In genomic region chr2:238256594-238257104, GRCh38 we compare ENCODE assay signal across 8 cellular contexts. TPM values are rescaled to one million over a fixed set of nuclear protein-coding genes. Genes with fewer than 3 reads are reported as not detected.
DNase-seq lines count a peak whose midpoint lies in the region; ATAC-seq and TF ChIP-seq lines count a peak whose summit lies in the region.

No MANE protein-coding gene starts in this region.

- H3K9ac ChIP-seq in colonic mucosa (ENCODE audit: low read depth in 2 of 2, low read length in 2 of 2) = no peak overlapping the region

- H3K4me3 ChIP-seq in colonic mucosa = no peak overlapping the region
- no peak overlapping the region for H3K4me3 ChIP-seq in lung

- H3K36me3 ChIP-seq in colonic mucosa (peaks cover 3% of the 10 kb centered on the region), lung (ENCODE audit: control insufficient read depth in 2 of 2, insufficient read depth in 2 of 2, low read length in 2 of 2) (peaks cover 33 to 55% of the 10 kb centered on the region in 2 donors)

- peak; percentile 57 for ATAC-seq in HG03159 (IDR thresholded peaks at IDR 0.05; ENCODE audit: unreplicated experiment)
- ATAC-seq in activated CD4-positive, alpha-beta T cell treated with anti-CD3 and anti-CD28 coated beads for 36 hours = peak; percentile 98
- ATAC-seq in lung (ENCODE audit: insufficient read depth, low FRiP score) = peak; percentile 91

- H3K36me3 Mint-ChIP-seq in activated CD4-positive, alpha-beta T cell treated with anti-CD3 and anti-CD28 coated beads for 36 hours (ENCODE audit: low read depth) = peaks cover 24% of the 10 kb centered on the region

- no peaks in the 10 kb centered on the region for H3K4me1 Mint-ChIP-seq in activated CD4-positive, alpha-beta T cell treated with anti-CD3 and anti-CD28 coated beads for 36 hours

- POLR2A ChIA-PET in activated CD4-positive, alpha-beta T cell treated with anti-CD3 and anti-CD28 coated beads for 36 hours (lab: Charles Lee) = no interaction called here

- H3K27me3 Mint-ChIP-seq in activated CD4-positive, alpha-beta T cell treated with anti-CD3 and anti-CD28 coated beads for 36 hours = no peaks in the 10 kb centered on the region

- H3K9me3 ChIP-seq in colonic mucosa (no peaks in the 10 kb centered on the region), lung (ENCODE audit: control insufficient read depth in 2 of 2, insufficient read depth in 1 of 2, low read length in 1 of 2) (no peaks in the 10 kb centered on the region)

- 64 to 65% methylated on average over 18 of the region's 18 CpGs for WGBS in lung, 2 donors

- CTCF ChIA-PET in activated CD4-positive, alpha-beta T cell treated with anti-CD3 and anti-CD28 coated beads for 36 hours (lab: Charles Lee) = interaction anchor here (0.6 to 2.9 kb wide), 4 partner anchors 8 to 80 kb away, joined by 3 to 15 read pairs (median 3); no protein-coding TSS in a partner anchor

- intact Hi-C loops in activated CD4-positive, alpha-beta T cell treated with anti-CD3 and anti-CD28 coated beads for 36 hours (cut with DNase I, micrococcal nuclease) = loop anchor here in 1 of 2 experiments (1.0 kb wide), 1 partner anchor 206 kb away; no protein-coding TSS in a partner anchor
- intact Hi-C loops in colonic mucosa (cut with DNase I) = loop anchor here (5.0 kb wide), 2 partner anchors 81 to 206 kb away; no protein-coding TSS in a partner anchor

- DNase-seq in COR-L47 (lab: John Stamatoyannopoulos, UW) = peak; percentile 66
- peak; percentile 91 for DNase-seq in NCI-H526 treated with DMSO at 0.1 percent for 48 hours (lab: John Stamatoyannopoulos, UW)
- peak; percentile 87 for DNase-seq in activated CD4-positive, alpha-beta T cell treated with anti-CD3 and anti-CD28 coated beads for 36 hours
- DNase-seq in colonic mucosa = peak; percentile 92
- DNase-seq in lung (ENCODE audit: low spot score) = peak; percentile 88
- DNase-seq in stimulated activated CD8-positive, alpha-beta memory T cell treated with anti-CD3 and anti-CD28 coated beads, Interleukin-4, amount 100 ng/mL, for 48 hours = peak; percentile 82
- DNase-seq in NK-92 (lab: John Stamatoyannopoulos, UW; ENCODE audit: unreplicated experiment) = no peak

- no peak overlapping the region for H3K27ac ChIP-seq in colonic mucosa
- H3K27ac ChIP-seq in lung (ENCODE audit: low read depth in 1 of 2, low read length in 1 of 2) = no peak overlapping the region

- no peak overlapping the region for H3K4me3 Mint-ChIP-seq in activated CD4-positive, alpha-beta T cell treated with anti-CD3 and anti-CD28 coated beads for 36 hours

- H3K27ac Mint-ChIP-seq in activated CD4-positive, alpha-beta T cell treated with anti-CD3 and anti-CD28 coated beads for 36 hours = no peak overlapping the region

- no peaks in the 10 kb centered on the region for H3K4me1 ChIP-seq in colonic mucosa
- peaks cover 0 to 5% of the 10 kb centered on the region in 2 donors for H3K4me1 ChIP-seq in lung (ENCODE audit: control insufficient read depth in 2 of 2, insufficient read depth in 2 of 2, low read length in 2 of 2)

- no peaks in the 10 kb centered on the region for H3K27me3 ChIP-seq in colonic mucosa
- H3K27me3 ChIP-seq in lung (ENCODE audit: control insufficient read depth, insufficient read depth) = no peaks in the 10 kb centered on the region

- TF ChIP-seq CTCF in colonic mucosa (IDR thresholded peaks at IDR 0.05) = peak; percentile 95
- peak; percentile 59 for TF ChIP-seq CTCF in lung (IDR thresholded peaks at IDR 0.05; ENCODE audit: control extremely low read depth, extremely low read depth)

- H3K9me3 Mint-ChIP-seq in activated CD4-positive, alpha-beta T cell treated with anti-CD3 and anti-CD28 coated beads for 36 hours (ENCODE audit: low read depth) = no peaks in the 10 kb centered on the region

RNA-seq across cellular contexts. Expression of gene HES6, which starts 16.8 kb away (rescaled TPM):
- total RNA-seq in activated CD4-positive, alpha-beta T cell treated with anti-CD3 and anti-CD28 coated beads for 36 hours = 1 to 10 TPM; 1.8 to 4.0 TPM
- total RNA-seq in colonic mucosa = 10 to 100 TPM; 55.6 to 79.5 TPM
- total RNA-seq in lung = 10 to 100 TPM in 1 of 2 donors, 1 to 10 TPM in 1; 4.4 to 12.5 TPM
- 10 to 100 TPM in 1 of 2 donors, 1 to 10 TPM in 1; 9.8 to 11.6 TPM for polyA plus RNA-seq in lung

RNA-seq across cellular contexts. Expression of gene PER2, which starts 31.8 kb away (rescaled TPM):
- total RNA-seq in activated CD4-positive, alpha-beta T cell treated with anti-CD3 and anti-CD28 coated beads for 36 hours = 10 to 100 TPM; 12.2 to 13.5 TPM
- total RNA-seq in colonic mucosa (10 to 100 TPM; 22.1 to 29.2 TPM), lung (10 to 100 TPM; 15.0 to 27.1 TPM)
- 1 to 10 TPM; 4.1 to 6.0 TPM for polyA plus RNA-seq in lung

RNA-seq across cellular contexts. Expression of gene ILKAP, which starts 53.2 kb away (rescaled TPM):
- 10 to 100 TPM; 39.2 to 44.3 TPM for total RNA-seq in activated CD4-positive, alpha-beta T cell treated with anti-CD3 and anti-CD28 coated beads for 36 hours
- total RNA-seq in colonic mucosa (10 to 100 TPM; 27.8 to 50.3 TPM), lung (10 to 100 TPM; 38.0 to 46.3 TPM)
- 10 to 100 TPM; 35.0 to 52.0 TPM for polyA plus RNA-seq in lung

Comparison
In these comparisons a context has a peak if more than half of its experiments do, and no peak if none do; other contexts are left out.
1. RNA of gene HES6, which starts 16.8 kb away (total RNA-seq): 55.6 to 79.5 TPM in colonic mucosa; 4.4 to 12.5 TPM in lung and 1.8 to 4.0 TPM in activated CD4-positive, alpha-beta T cell treated with anti-CD3 and anti-CD28 coated beads for 36 hours; every median in the first group is over 4 times any median in the second.
2. Peak in every context shown above with its lines, with median percentiles within 50 percentile points of each other: ATAC-seq.